Comparison of ENCODE assay signal across 18 cellular contexts in the genomic region with DNA sequence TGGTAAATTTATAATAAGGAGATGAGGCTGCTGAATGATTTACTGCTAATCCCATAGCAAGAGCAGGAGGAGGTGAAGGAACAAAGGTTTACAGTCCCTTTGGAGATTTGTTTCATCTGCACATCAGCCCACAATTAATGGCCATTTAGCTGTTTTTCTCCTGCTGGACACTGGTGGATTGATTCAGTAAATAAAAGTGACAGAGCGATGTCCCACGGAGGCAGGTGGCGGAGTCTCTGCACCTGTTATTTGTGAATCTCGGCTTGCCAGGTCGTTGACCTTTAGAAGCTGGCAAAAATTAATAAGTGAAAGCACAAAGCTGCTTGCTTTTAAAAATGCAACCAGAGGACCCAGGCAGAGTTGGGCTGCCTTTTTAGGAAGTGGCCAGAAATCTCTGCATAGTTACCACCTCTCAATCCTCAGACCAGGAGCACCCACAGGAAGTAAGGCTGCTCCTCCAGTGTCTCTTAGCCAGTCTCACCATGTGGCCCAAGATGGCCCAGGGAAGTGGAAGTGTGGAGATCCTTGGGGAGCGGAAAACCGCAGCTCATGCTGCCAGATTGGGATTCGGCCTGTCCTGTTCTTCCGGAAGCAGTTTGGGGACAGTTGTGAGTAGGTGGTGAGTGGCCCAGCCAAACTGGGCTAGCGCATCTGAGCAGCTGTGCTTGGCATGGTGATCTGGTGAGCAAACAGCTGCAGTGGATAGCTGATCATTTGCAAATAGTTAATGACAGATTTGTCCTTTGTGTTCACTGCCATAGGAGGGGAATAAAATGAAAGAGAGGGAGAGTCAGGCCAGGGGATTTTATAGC.
DNase-seq lines count a peak whose midpoint lies in the region; ATAC-seq and TF ChIP-seq lines count a peak whose summit lies in the region.
"Had no signal": no experiment of that assay in that cellular context is flagged by ENCODE, and none has a peak within 500 bp of the region (broad histone marks: within the 10 kb centered on the region; RNA-seq: fewer than 3 reads in every experiment).

No MANE protein-coding gene starts in this region.

- H3K9me3 ChIP-seq in BE2C (no peaks in the 10 kb centered on the region), right cardiac atrium (ENCODE audit: control insufficient read depth, low read length) (no peaks in the 10 kb centered on the region)
- H3K9me3 ChIP-seq: thoracic aorta had no signal

- H3K4me1 ChIP-seq in BE2C (no peaks in the 10 kb centered on the region), right cardiac atrium (ENCODE audit: control insufficient read depth, insufficient read depth, low read length) (no peaks in the 10 kb centered on the region)

- intact Hi-C loops in right cardiac atrium (cut with DNase I): no loop called here

- ATAC-seq in left lobe of liver (peak; percentile 36), GM18858 (IDR thresholded peaks at IDR 0.05; ENCODE audit: unreplicated experiment) (no peak), HG03460 (IDR thresholded peaks at IDR 0.05; ENCODE audit: unreplicated experiment) (no peak), right cardiac atrium (no peak)
- ATAC-seq: activated CD8-positive, alpha-beta T cell treated with anti-CD3 and anti-CD28 coated beads, Interleukin-2, amount 10 ng/mL, durations not matched to agents 7 days and 5 days; natural killer cell treated with Interleukin-12 subunit alpha and Interleukin-12 subunit beta and Interleukin-15 and Interleukin-18, amount 100 ng/mL, for 72 hours; stimulated activated effector memory CD8-positive, alpha-beta T cell treated with anti-CD3 and anti-CD28 coated beads, Interleukin-12 subunit alpha, Interleukin-12 subunit beta, amount 100 ng/mL, for 72 hours had no signal

- H3K27ac ChIP-seq in right cardiac atrium (ENCODE audit: low read length): no peak overlapping the region
- H3K27ac ChIP-seq: thoracic aorta had no signal

- H3K36me3 ChIP-seq in BE2C: no peaks in the 10 kb centered on the region
- H3K36me3 ChIP-seq: thoracic aorta had no signal

- H3K4me3 ChIP-seq in BE2C (ENCODE audit: low read depth, low read length) (no peak overlapping the region), right cardiac atrium (ENCODE audit: low read length) (no peak overlapping the region)
- H3K4me3 ChIP-seq: thoracic aorta had no signal

- TF ChIP-seq CTCF in BE2C (IDR thresholded peaks at IDR 0.05; ENCODE audit: low read depth, low read length): no peak

- DNase-seq in DMS53 treated with DMSO at 0.1 percent for 48 hours (lab: John Stamatoyannopoulos, UW; ENCODE audit: unreplicated experiment): peak; percentile 31
- DNase-seq in NCI-H1092 treated with DMSO at 0.1 percent for 48 hours (lab: John Stamatoyannopoulos, UW): peak; percentile 55
- peak; percentile 39 for DNase-seq in RPMI7951 (ENCODE audit: low read depth)
- DNase-seq in left lobe of liver (ENCODE audit: low spot score): no peak
- DNase-seq in BE2C: no peak
- no peak for DNase-seq in right cardiac atrium
- DNase-seq: activated CD8-positive, alpha-beta T cell treated with anti-CD3 and anti-CD28 coated beads, Interleukin-2, amount 10 ng/mL, durations not matched to agents 7 days and 5 days; activated naive CD4-positive, alpha-beta T cell treated with anti-CD3 and anti-CD28 coated beads, Interleukin-2, amount 50 U/mL, for 16 hours; activated T-cell treated with anti-CD3 and anti-CD28 coated beads, Interleukin-2, amount 50 U/mL, for 48 hours; hippocampal formation; islet precursor cell; NCI-H2171; T-helper 1 cell had no signal

- H3K27me3 ChIP-seq in BE2C: no peaks in the 10 kb centered on the region
- H3K27me3 ChIP-seq in right cardiac atrium (ENCODE audit: control insufficient read depth, insufficient read depth): no peaks in the 10 kb centered on the region

- 89% methylated on average over 10 of the region's 10 CpGs for WGBS in right cardiac atrium

Comparison
In these comparisons a context has a peak if more than half of its experiments do, and no peak if none do; other contexts are left out.
1. DNase-seq: peak in DMS53 treated with DMSO at 0.1 percent for 48 hours (single experiment), NCI-H1092 treated with DMSO at 0.1 percent for 48 hours (single experiment) and RPMI7951 (single experiment); none in left lobe of liver (single experiment), BE2C (single experiment) and right cardiac atrium (0 of 3).